Comparison of ENCODE assay signal across 17 cellular contexts in genomic region chr1:180765156-180765555, GRCh38.
"Had no signal": no experiment of that assay in that cellular context is flagged by ENCODE, and none has a peak within 500 bp of the region (broad histone marks: within the 10 kb centered on the region; RNA-seq: fewer than 3 reads in every experiment).

No MANE protein-coding gene starts in this region.

- H3K4me1 ChIP-seq: adrenal gland had no signal

- H3K4me3 ChIP-seq: adrenal gland, ovary had no signal

- H3K9me3 ChIP-seq: adrenal gland, ovary had no signal

- H3K27ac ChIP-seq: adrenal gland, brain microvascular endothelial cell, epithelial cell of prostate, ovary, WERI-Rb-1 had no signal

- DNase-seq: activated CD4-positive, alpha-beta memory T cell treated with anti-CD3 and anti-CD28 coated beads for 36 hours; activated CD8-positive, alpha-beta memory T cell treated with anti-CD3 and anti-CD28 coated beads, Interleukin-2, amount 10 ng/mL, durations not matched to agents 7 days and 5 days; activated naive CD4-positive, alpha-beta T cell treated with anti-CD3 and anti-CD28 coated beads, Interleukin-2, amount 10 ng/mL, durations not matched to agents 7 days and 5 days; activated T-cell treated with anti-CD3 and anti-CD28 coated beads, Interleukin-2, amount 50 U/mL, for 1 hour; adrenal gland; brain microvascular endothelial cell; foreskin melanocyte; head of caudate nucleus; left colon; ovary; T-helper 17 cell; WERI-Rb-1 had no signal

- H3K9me3 Mint-ChIP-seq: activated T-helper 2 cell treated with anti-CD3 and anti-CD28 coated beads, Interferon-gamma antibody, Interleukin-2, Interleukin-4, amounts not matched to agents 10 μg/mL and 5 μg/mL and 100 μg/mL, durations not matched to agents 14 hours and 24 hours and 36 hours; type B pancreatic cell had no signal

- H3K27ac Mint-ChIP-seq: activated CD4-positive, alpha-beta memory T cell treated with anti-CD3 and anti-CD28 coated beads for 36 hours; activated CD8-positive, alpha-beta memory T cell treated with anti-CD3 and anti-CD28 coated beads, Interleukin-2, amount 10 ng/mL, durations not matched to agents 7 days and 5 days; activated naive CD4-positive, alpha-beta T cell treated with anti-CD3 and anti-CD28 coated beads, Interleukin-2, amount 10 ng/mL, durations not matched to agents 7 days and 5 days; activated T-helper 2 cell treated with anti-CD3 and anti-CD28 coated beads, Interferon-gamma antibody, Interleukin-2, Interleukin-4, amounts not matched to agents 10 μg/mL and 5 μg/mL and 100 μg/mL, durations not matched to agents 14 hours and 24 hours and 36 hours; stimulated activated naive CD8-positive, alpha-beta T cell treated with anti-CD3 and anti-CD28 coated beads, Interleukin-15, Interleukin-2, amounts not matched to agents 100 ng/mL and 50 ng/mL, for 24 hours; T-helper 17 cell; type B pancreatic cell had no signal

- H3K27me3 Mint-ChIP-seq: activated CD4-positive, alpha-beta memory T cell treated with anti-CD3 and anti-CD28 coated beads for 36 hours; activated CD8-positive, alpha-beta memory T cell treated with anti-CD3 and anti-CD28 coated beads, Interleukin-2, amount 10 ng/mL, durations not matched to agents 7 days and 5 days; activated naive CD4-positive, alpha-beta T cell treated with anti-CD3 and anti-CD28 coated beads, Interleukin-2, amount 10 ng/mL, durations not matched to agents 7 days and 5 days; stimulated activated naive CD8-positive, alpha-beta T cell treated with anti-CD3 and anti-CD28 coated beads, Interleukin-15, Interleukin-2, amounts not matched to agents 100 ng/mL and 50 ng/mL, for 24 hours; T-helper 17 cell; type B pancreatic cell had no signal

- H3K4me3 Mint-ChIP-seq: activated CD4-positive, alpha-beta memory T cell treated with anti-CD3 and anti-CD28 coated beads for 36 hours; activated CD8-positive, alpha-beta memory T cell treated with anti-CD3 and anti-CD28 coated beads, Interleukin-2, amount 10 ng/mL, durations not matched to agents 7 days and 5 days; activated naive CD4-positive, alpha-beta T cell treated with anti-CD3 and anti-CD28 coated beads, Interleukin-2, amount 10 ng/mL, durations not matched to agents 7 days and 5 days; stimulated activated naive CD8-positive, alpha-beta T cell treated with anti-CD3 and anti-CD28 coated beads, Interleukin-15, Interleukin-2, amounts not matched to agents 100 ng/mL and 50 ng/mL, for 24 hours; type B pancreatic cell had no signal

- ATAC-seq: activated CD8-positive, alpha-beta memory T cell treated with anti-CD3 and anti-CD28 coated beads, Interleukin-2, amount 10 ng/mL, durations not matched to agents 7 days and 5 days; left colon; sciatic nerve; T-helper 17 cell had no signal

- H3K36me3 ChIP-seq: adrenal gland, brain microvascular endothelial cell, ovary, WERI-Rb-1 had no signal

- H3K27me3 ChIP-seq: adrenal gland, brain microvascular endothelial cell, ovary had no signal

- H3K36me3 Mint-ChIP-seq: activated CD4-positive, alpha-beta memory T cell treated with anti-CD3 and anti-CD28 coated beads for 36 hours; activated CD8-positive, alpha-beta memory T cell treated with anti-CD3 and anti-CD28 coated beads, Interleukin-2, amount 10 ng/mL, durations not matched to agents 7 days and 5 days; activated naive CD4-positive, alpha-beta T cell treated with anti-CD3 and anti-CD28 coated beads, Interleukin-2, amount 10 ng/mL, durations not matched to agents 7 days and 5 days; type B pancreatic cell had no signal
